ENCODE assay signal across 12 cellular contexts in the genomic region with DNA sequence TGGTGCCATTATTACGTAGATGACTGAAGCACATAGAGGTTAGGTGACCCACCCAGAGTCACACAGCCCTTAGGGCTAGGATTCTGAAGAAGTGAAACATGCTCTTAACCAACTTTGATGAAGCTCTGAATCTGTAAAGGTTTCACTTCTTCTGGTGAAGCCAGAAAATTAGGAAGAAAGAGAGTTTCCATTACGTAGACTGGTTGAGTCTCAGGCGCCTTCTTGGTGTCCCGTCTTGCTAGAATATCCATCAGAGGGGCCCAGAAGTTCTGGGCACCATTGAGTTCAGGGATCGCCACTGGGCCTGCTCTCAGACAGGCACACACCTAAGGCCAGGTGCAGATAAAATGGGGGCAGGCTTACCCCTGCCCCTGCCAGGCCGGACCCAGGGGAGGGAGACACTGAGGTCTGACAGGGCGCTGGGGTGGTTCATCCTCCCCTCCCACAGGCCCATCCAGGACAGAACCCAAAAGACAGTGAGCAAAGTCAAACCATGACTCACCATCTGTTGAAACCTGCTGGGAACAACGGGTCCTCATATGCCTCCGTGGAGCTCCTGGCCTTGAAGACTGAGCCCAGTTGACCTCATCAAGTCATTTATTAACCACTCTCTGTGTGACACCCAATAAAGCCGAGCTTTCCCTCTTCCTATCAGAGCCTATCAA. TPM values are rescaled to one million over a fixed set of nuclear protein-coding genes. Genes with fewer than 3 reads are reported as not detected.
DNase-seq lines count a peak whose midpoint lies in the region; ATAC-seq and TF ChIP-seq lines count a peak whose summit lies in the region.
"Had no signal": no experiment of that assay in that cellular context is flagged by ENCODE, and none has a peak within 500 bp of the region (broad histone marks: within the 10 kb centered on the region; RNA-seq: fewer than 3 reads in every experiment).

No MANE protein-coding gene starts in this region.

- peak overlapping the region; percentile 42 for H3K4me3 Mint-ChIP-seq in glutamatergic neuron (ENCODE audit: unreplicated experiment)
- H3K4me3 Mint-ChIP-seq in activated naive CD4-positive, alpha-beta T cell treated with anti-CD3 and anti-CD28 coated beads for 36 hours, result no peak overlapping the region

- peak; percentile 74 for DNase-seq in GM12865 (ENCODE audit: low read depth)
- DNase-seq in glutamatergic neuron, result no peak
- DNase-seq in dermis blood vessel endothelial cell, result no peak
- DNase-seq in activated naive CD4-positive, alpha-beta T cell treated with anti-CD3 and anti-CD28 coated beads for 36 hours, result no peak
- no peak for DNase-seq in RPMI8226
- DNase-seq in GOT3 (lab: John Stamatoyannopoulos, UW), result no peak
- DNase-seq: Calu3; stimulated activated CD4-positive, alpha-beta T cell treated with anti-CD3 and anti-CD28 coated beads, Interleukin-2, amount 100 ng/mL, for 48 hours had no signal

- peaks cover 17% of the 10 kb centered on the region for H3K27me3 Mint-ChIP-seq in glutamatergic neuron (ENCODE audit: unreplicated experiment)
- peaks cover 11% of the 10 kb centered on the region for H3K27me3 Mint-ChIP-seq in activated naive CD4-positive, alpha-beta T cell treated with anti-CD3 and anti-CD28 coated beads for 36 hours (ENCODE audit: low read depth)

- H3K36me3 Mint-ChIP-seq in glutamatergic neuron (ENCODE audit: unreplicated experiment), result peaks cover 4% of the 10 kb centered on the region
- H3K36me3 Mint-ChIP-seq in activated naive CD4-positive, alpha-beta T cell treated with anti-CD3 and anti-CD28 coated beads for 36 hours (ENCODE audit: low read depth), result no peaks in the 10 kb centered on the region

- peaks cover 27% of the 10 kb centered on the region for H3K9me3 Mint-ChIP-seq in glutamatergic neuron (ENCODE audit: unreplicated experiment)
- H3K9me3 Mint-ChIP-seq in activated naive CD4-positive, alpha-beta T cell treated with anti-CD3 and anti-CD28 coated beads for 36 hours, result no peaks in the 10 kb centered on the region

- CTCF ChIA-PET in activated naive CD4-positive, alpha-beta T cell treated with anti-CD3 and anti-CD28 coated beads for 36 hours (lab: Charles Lee), result interaction anchor here (1.2 kb wide), 1 partner anchor 45 kb away, joined by 3 read pairs; no protein-coding TSS in a partner anchor

- peak; percentile 94 for ATAC-seq in GM21390 (IDR thresholded peaks at IDR 0.05; ENCODE audit: unreplicated experiment)
- ATAC-seq in HG03354 (IDR thresholded peaks at IDR 0.05; ENCODE audit: poor library complexity, severe bottlenecking, unreplicated experiment), result peak; percentile 84

- intact Hi-C loops in activated naive CD4-positive, alpha-beta T cell treated with anti-CD3 and anti-CD28 coated beads for 36 hours (cut with micrococcal nuclease), result no loop called here

- peaks cover 45% of the 10 kb centered on the region for H3K4me1 Mint-ChIP-seq in glutamatergic neuron (ENCODE audit: low read depth, unreplicated experiment)
- H3K4me1 Mint-ChIP-seq in activated naive CD4-positive, alpha-beta T cell treated with anti-CD3 and anti-CD28 coated beads for 36 hours (ENCODE audit: low read depth), result no peaks in the 10 kb centered on the region

- TF ChIP-seq CTCF in GM12865 (IDR thresholded peaks at IDR 0.05; ENCODE audit: insufficient read depth, low read depth, low read length, missing control alignments) (no peak), glutamatergic neuron (IDR thresholded peaks at IDR 0.05; ENCODE audit: partially characterized antibody, unreplicated experiment) (no peak)

- no peak overlapping the region for H3K4me3 ChIP-seq in GM12865 (ENCODE audit: low read depth, low read length)

- no peak overlapping the region for H3K27ac Mint-ChIP-seq in glutamatergic neuron (ENCODE audit: unreplicated experiment)
- no peak overlapping the region for H3K27ac Mint-ChIP-seq in activated naive CD4-positive, alpha-beta T cell treated with anti-CD3 and anti-CD28 coated beads for 36 hours

RNA-seq across cellular contexts. Expression of a gene that starts 33.2 kb away (rescaled TPM):
- total RNA-seq in glutamatergic neuron (ENCODE audit: unreplicated experiment), result 65.2 TPM
- total RNA-seq in dermis blood vessel endothelial cell, result not detected in 2 replicates
- not detected for total RNA-seq in activated naive CD4-positive, alpha-beta T cell treated with anti-CD3 and anti-CD28 coated beads for 36 hours
- total RNA-seq: bronchial epithelial cell, Calu3, LHCN-M2 had no signal

Comparison
In these comparisons a context has a peak if more than half of its experiments do, and no peak if none do; other contexts are left out.
1. RNA of a gene that starts 33.2 kb away (total RNA-seq): 65.2 TPM in glutamatergic neuron (single experiment); not detected in dermis blood vessel endothelial cell and not detected in activated naive CD4-positive, alpha-beta T cell treated with anti-CD3 and anti-CD28 coated beads for 36 hours; every median in the first group is over 10 times any median in the second.